ENCODE assay signal across 35 cellular contexts in the genomic region with DNA sequence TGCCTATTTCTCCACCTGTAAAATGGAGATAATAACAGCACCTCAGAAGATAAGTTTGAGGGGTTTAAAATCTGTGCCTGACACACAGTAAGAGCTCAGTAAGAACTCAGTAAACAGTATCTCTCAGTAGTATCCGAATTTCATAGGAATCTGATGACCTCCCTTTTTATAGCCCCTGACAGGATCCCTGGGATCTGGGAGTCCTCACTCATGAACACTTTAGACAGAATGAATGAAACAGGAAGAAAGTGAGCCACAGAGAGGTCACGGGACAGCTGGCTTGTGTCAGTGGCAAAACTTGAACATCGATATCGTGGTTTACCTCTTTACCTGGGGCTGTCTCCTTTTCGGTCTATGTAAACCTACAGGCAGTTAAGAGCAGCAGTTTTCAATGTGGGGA. TPM values are rescaled to one million over a fixed set of nuclear protein-coding genes. Genes with fewer than 3 reads are reported as not detected.
"Had no signal": no experiment of that assay in that cellular context is flagged by ENCODE, and none has a peak within 500 bp of the region (broad histone marks: within the 10 kb centered on the region; RNA-seq: fewer than 3 reads in every experiment).

No MANE protein-coding gene starts in this region.

- H3K4me1 ChIP-seq: parathyroid adenoma, psoas muscle, right lobe of liver, spleen, stomach, thyroid gland, upper lobe of left lung had no signal

- H3K4me3 Mint-ChIP-seq: naive thymus-derived CD4-positive, alpha-beta T cell; natural killer cell; nephron; neural progenitor cell; stimulated activated effector memory CD8-positive, alpha-beta T cell treated with anti-CD3 and anti-CD28 coated beads, Interleukin-12 subunit alpha, Interleukin-12 subunit beta, amount 100 ng/mL, for 72 hours; stimulated activated naive B cell treated with anti-CD40 and anti-IgM and Interleukin-4, amounts not matched to agents 10 μg/mL and 1 μg/mL and 100 μg/mL, for 72 hours; stimulated activated naive CD8-positive, alpha-beta T cell treated with anti-CD3 and anti-CD28 coated beads, Interleukin-15, Interleukin-2, amounts not matched to agents 100 ng/mL and 50 ng/mL, for 24 hours had no signal

- H3K79me2 ChIP-seq: parathyroid adenoma had no signal

- H3K4me1 Mint-ChIP-seq: naive thymus-derived CD4-positive, alpha-beta T cell; natural killer cell; neural progenitor cell; stimulated activated effector memory CD8-positive, alpha-beta T cell treated with anti-CD3 and anti-CD28 coated beads, Interleukin-12 subunit alpha, Interleukin-12 subunit beta, amount 100 ng/mL, for 72 hours; stimulated activated naive B cell treated with anti-CD40 and anti-IgM and Interleukin-4, amounts not matched to agents 10 μg/mL and 1 μg/mL and 100 μg/mL, for 72 hours had no signal

- H2AFZ ChIP-seq: neural progenitor cell, parathyroid adenoma had no signal

- H3K9me3 Mint-ChIP-seq: natural killer cell, neural progenitor cell had no signal

- H3K27ac Mint-ChIP-seq: naive thymus-derived CD4-positive, alpha-beta T cell; natural killer cell; nephron; neural progenitor cell; progenitor cell of endocrine pancreas; stimulated activated effector memory CD8-positive, alpha-beta T cell treated with anti-CD3 and anti-CD28 coated beads, Interleukin-12 subunit alpha, Interleukin-12 subunit beta, amount 100 ng/mL, for 72 hours; stimulated activated naive B cell treated with anti-CD40 and anti-IgM and Interleukin-4, amounts not matched to agents 10 μg/mL and 1 μg/mL and 100 μg/mL, for 72 hours; stimulated activated naive CD8-positive, alpha-beta T cell treated with anti-CD3 and anti-CD28 coated beads, Interleukin-15, Interleukin-2, amounts not matched to agents 100 ng/mL and 50 ng/mL, for 24 hours had no signal

- H3K4me2 ChIP-seq: neural progenitor cell had no signal

- ATAC-seq: naive thymus-derived CD4-positive, alpha-beta T cell; natural killer cell; psoas muscle; right cardiac atrium; right lobe of liver; stimulated activated effector memory CD8-positive, alpha-beta T cell treated with anti-CD3 and anti-CD28 coated beads, Interleukin-12 subunit alpha, Interleukin-12 subunit beta, amount 100 ng/mL, for 72 hours; stimulated activated naive B cell treated with anti-CD40 and anti-IgM and Interleukin-4, amounts not matched to agents 10 μg/mL and 1 μg/mL and 100 μg/mL, for 72 hours had no signal

- H3K36me3 ChIP-seq: neural progenitor cell, ovary, right lobe of liver, sigmoid colon, spleen, stomach, thoracic aorta, thyroid gland, tibial nerve, upper lobe of left lung, vagina had no signal

- H3K9ac ChIP-seq: neural progenitor cell, parathyroid adenoma had no signal

- H3K4me3 ChIP-seq: neural progenitor cell, ovary, psoas muscle, right lobe of liver, sigmoid colon, spleen, stomach, thoracic aorta, thyroid gland, tibial nerve, upper lobe of left lung, vagina had no signal

- DNase-seq: naive thymus-derived CD4-positive, alpha-beta T cell; natural killer cell; occipital lobe; ovary; posterior cingulate gyrus; psoas muscle; right cardiac atrium; right lobe of liver; sigmoid colon; small intestine; spleen; stimulated activated CD4-positive, alpha-beta T cell treated with anti-CD3 and anti-CD28 coated beads, Interleukin-12 subunit alpha, Interleukin-12 subunit beta, amount 100 ng/mL, for 4 hours; stimulated activated CD4-positive, alpha-beta T cell treated with anti-CD3 and anti-CD28 coated beads, Interleukin-1b, Interleukin-23, amount 100 ng/mL, for 48 hours; stimulated activated CD4-positive, alpha-beta T cell treated with anti-CD3 and anti-CD28 coated beads, Interleukin-2, amount 100 ng/mL, for 48 hours; stimulated activated CD4-positive, alpha-beta T cell treated with anti-CD3 and anti-CD28 coated beads, Interleukin-4, amount 100 ng/mL, for 24 hours; stimulated activated naive B cell treated with anti-CD40 and anti-IgM and Interleukin-4, amounts not matched to agents 10 μg/mL and 1 μg/mL and 100 μg/mL, for 72 hours; stimulated activated naive CD4-positive, alpha-beta T cell treated with Interleukin-2 at 50 U/mL for 16 hours; stomach; thyroid gland; upper lobe of left lung had no signal

- H3K36me3 Mint-ChIP-seq: naive thymus-derived CD4-positive, alpha-beta T cell; natural killer cell; neural progenitor cell; stimulated activated effector memory CD8-positive, alpha-beta T cell treated with anti-CD3 and anti-CD28 coated beads, Interleukin-12 subunit alpha, Interleukin-12 subunit beta, amount 100 ng/mL, for 72 hours; stimulated activated naive B cell treated with anti-CD40 and anti-IgM and Interleukin-4, amounts not matched to agents 10 μg/mL and 1 μg/mL and 100 μg/mL, for 72 hours had no signal

- H3K27ac ChIP-seq: neural progenitor cell, ovary, parathyroid adenoma, psoas muscle, right lobe of liver, sigmoid colon, spleen, stomach, thoracic aorta, thyroid gland, tibial nerve, upper lobe of left lung, vagina had no signal

- H3K27me3 ChIP-seq: neural progenitor cell, ovary, right lobe of liver, sigmoid colon, spleen, stomach, thyroid gland, tibial nerve, upper lobe of left lung, vagina had no signal

- H3K9me3 ChIP-seq: ovary, psoas muscle, right lobe of liver, sigmoid colon, spleen, stomach, thoracic aorta, thyroid gland, tibial nerve, upper lobe of left lung, vagina had no signal

RNA-seq across cellular contexts. Expression of gene LRTM1, which starts 51.2 kb away (rescaled TPM):
- total RNA-seq: naive thymus-derived CD4-positive, alpha-beta T cell; natural killer cell; occipital lobe; osteoblast; ovary; progenitor cell of endocrine pancreas; renal cortical epithelial cell; right cardiac atrium; right lobe of liver; sigmoid colon; stomach; subcutaneous adipose tissue; temporal lobe; thoracic aorta; thyroid gland; tibial nerve; upper lobe of left lung; ureter; vagina had no signal
- polyA plus RNA-seq: naive thymus-derived CD4-positive, alpha-beta T cell; neural cell; ovary; psoas muscle; right cardiac atrium; sigmoid colon; small intestine; stomach had no signal
